8 cellular contexts compared by ENCODE assay signal in genomic region chr10:59907537-59907917, GRCh38. TPM values are rescaled to one million over a fixed set of nuclear protein-coding genes. Genes with fewer than 3 reads are reported as not detected.
A peak's percentile ranks its signal among the peaks of the same experiment; 100 is the strongest.
DNase-seq lines count a peak whose midpoint lies in the region; ATAC-seq and TF ChIP-seq lines count a peak whose summit lies in the region.

No MANE protein-coding gene starts in this region.

- peaks cover 15% of the 10 kb centered on the region for H3K23me2 ChIP-seq in H9 (ENCODE audit: insufficient read length, low read depth, low read length, poor library complexity, severe bottlenecking)

- no peak overlapping the region for H4K5ac ChIP-seq in H9 (ENCODE audit: insufficient read length, low read depth, low read length)

- H2BK120ac ChIP-seq in H9 (ENCODE audit: low read depth, low read length, poor library complexity, severe bottlenecking), result no peak overlapping the region

- no peak for TF ChIP-seq POLR2A in sigmoid colon (IDR thresholded peaks at IDR 0.05)
- no peak for TF ChIP-seq POLR2A in GM18505 (IDR thresholded peaks at IDR 0.05; ENCODE audit: borderline replicate concordance, extremely low read depth, insufficient read depth, insufficient read length)

- H3K4me3 ChIP-seq in RWPE2 (ENCODE audit: severe bottlenecking) (peak overlapping the region; percentile 57), fibroblast of pulmonary artery (replicated peaks; ENCODE audit: low read depth, low read length) (peak overlapping the region; percentile 96), sigmoid colon (peak overlapping the region; percentile 20 to 96 (median 73))

- H3T11ph ChIP-seq in H9 (ENCODE audit: low read length), result no peak overlapping the region

- no peak overlapping the region for H3K4ac ChIP-seq in H9 (ENCODE audit: low read depth, low read length)

- peak overlapping the region; percentile 72 for H3K9ac ChIP-seq in H9 (ENCODE audit: extremely low read depth, insufficient read length, low read length)

- TF ChIP-seq CTCF in H9 (conservative IDR thresholded peaks at IDR 0.05) (no peak), RWPE2 (IDR thresholded peaks at IDR 0.05; ENCODE audit: poor library complexity, severe bottlenecking) (no peak), fibroblast of pulmonary artery (IDR thresholded peaks at IDR 0.05; ENCODE audit: low read length, missing control alignments) (no peak), sigmoid colon (IDR thresholded peaks at IDR 0.05) (no peak)

- no peak overlapping the region for H2AK5ac ChIP-seq in H9 (ENCODE audit: insufficient read length, low read length)

- no peaks in the 10 kb centered on the region for H4K20me1 ChIP-seq in H9 (ENCODE audit: control insufficient read depth, insufficient read depth, insufficient read length)

- H3K23ac ChIP-seq in H9 (ENCODE audit: insufficient read length, low read depth, low read length), result no peak overlapping the region

- in situ Hi-C loops in KBM-7 (cut with MboI; ENCODE audit: low pct_unique_long_range_greater_than_20kb, low sequenced_read_pairs), result no loop called here

- no peak overlapping the region for H2BK20ac ChIP-seq in H9 (ENCODE audit: low read depth, low read length, poor library complexity, severe bottlenecking)

- peak in 1 of 4 donors; percentile 11 for TF ChIP-seq EP300 in sigmoid colon (IDR thresholded peaks at IDR 0.05)

- intact Hi-C loops in sigmoid colon (cut with DNase I), result loop anchor here (2.0 to 10.0 kb wide), 6 partner anchors 35 to 670 kb away; no protein-coding TSS in a partner anchor

- peaks cover 1 to 8% (median 5%) of the 10 kb centered on the region in 3 experiments; a peak in 6 of 7 replicates for H3K36me3 Mint-ChIP-seq in H9 (ENCODE audit: insufficient read depth in 1 of 3, low read depth in 3 of 3)

- peaks cover 0 to 2% of the 10 kb centered on the region in 2 experiments; a peak in 3 of 5 replicates for H3K9me3 Mint-ChIP-seq in H9

- H3K14ac ChIP-seq in H9 (ENCODE audit: insufficient read depth, low read length), result no peak overlapping the region

- H3K27me3 ChIP-seq in H9 (ENCODE audit: insufficient read depth, low read length) (no peaks in the 10 kb centered on the region), RWPE2 (ENCODE audit: insufficient read depth, poor library complexity, severe bottlenecking) (no peaks in the 10 kb centered on the region), sigmoid colon (no peaks in the 10 kb centered on the region)

- H2BK15ac ChIP-seq in H9 (ENCODE audit: low read depth, low read length), result no peak overlapping the region

- no peak overlapping the region for H3K56ac ChIP-seq in H9 (ENCODE audit: insufficient read length, low read depth, low read length)

- H3K18ac ChIP-seq in H9 (ENCODE audit: insufficient read length, low read depth, low read length), result peak overlapping the region; percentile 47

- no peak overlapping the region for H2AFZ ChIP-seq in H9 (ENCODE audit: low read length)

- H3K36me3 ChIP-seq in RWPE2 (ENCODE audit: low read depth), result no peaks in the 10 kb centered on the region
- H3K36me3 ChIP-seq in sigmoid colon, result no peaks in the 10 kb centered on the region

- ATAC-seq in RWPE2 (ENCODE audit: low read depth) (no peak), GM18505 (IDR thresholded peaks at IDR 0.05; ENCODE audit: unreplicated experiment) (no peak)

- no CpG with 5 or more reads among the region's 2 CpGs for WGBS in H9 (ENCODE audit: extremely low coverage, insufficient read length, low lambda C conversion rate)
- whole genome bisulfite sequencing in sigmoid colon, 2 donors, result 11 to 41% methylated on average over 2 of the region's 2 CpGs

- no peak overlapping the region for H2BK5ac ChIP-seq in H9 (ENCODE audit: insufficient read length, low read length)

- H4K8ac ChIP-seq in H9 (replicated peaks; ENCODE audit: insufficient read length, low read depth, low read length), result no peak overlapping the region

- H3K4me3 Mint-ChIP-seq in H9, result peak overlapping the region; percentile 92 to 98

- H3K79me1 ChIP-seq in H9 (ENCODE audit: insufficient read depth, low read depth, low read length, poor library complexity, severe bottlenecking), result no peaks in the 10 kb centered on the region

- H3K4me2 ChIP-seq in H9 (ENCODE audit: insufficient read depth, insufficient read length, low read length), result peak overlapping the region; percentile 76

- peak overlapping the region; percentile 98 to 99 (median 99) for H3K27ac Mint-ChIP-seq in H9

- H3K4me1 Mint-ChIP-seq in H9, result peaks cover 39 to 49% of the 10 kb centered on the region in 2 experiments

- DNase-seq in H9 (no peak), RWPE2 (ENCODE audit: low spot score) (no peak), fibroblast of pulmonary artery (ENCODE audit: low read depth) (no peak), sigmoid colon (no peak), KBM-7 (no peak), NCI-H446 treated with DMSO at 0.1 percent for 48 hours (lab: John Stamatoyannopoulos, UW) (no peak)
- DNase-seq in activated CD4-positive, alpha-beta T cell treated with anti-CD3 and anti-CD28 coated beads for 4 hours, result no peak

- H3K4me1 ChIP-seq in H9 (ENCODE audit: insufficient read depth, low read length), result peaks cover 5% of the 10 kb centered on the region; the same call in 1 of the 2 replicates
- H3K4me1 ChIP-seq in RWPE2 (ENCODE audit: insufficient read depth, poor library complexity, severe bottlenecking), result peaks cover 36% of the 10 kb centered on the region
- peaks cover 0 to 51% (median 36%) of the 10 kb centered on the region in 4 donors for H3K4me1 ChIP-seq in sigmoid colon

- no peaks in the 10 kb centered on the region for H3K27me3 Mint-ChIP-seq in H9 (ENCODE audit: low read depth)

- H3K79me2 ChIP-seq in H9 (ENCODE audit: insufficient read depth, low read length), result peaks cover 33% of the 10 kb centered on the region

- no peak overlapping the region for H4K91ac ChIP-seq in H9 (ENCODE audit: insufficient read length, low read depth, low read length)

- no peak overlapping the region for H2BK12ac ChIP-seq in H9 (ENCODE audit: insufficient read length, low read depth, low read length)

- H3K27ac ChIP-seq in H9 (ENCODE audit: insufficient read length, low read depth, low read length) (peak overlapping the region; percentile 99), RWPE2 (ENCODE audit: poor library complexity, severe bottlenecking) (peak overlapping the region; percentile 90), sigmoid colon (peak overlapping the region; percentile 93)

- no peaks in the 10 kb centered on the region for H3K9me3 ChIP-seq in H9 (ENCODE audit: control insufficient read depth, low read depth, low read length)
- no peaks in the 10 kb centered on the region for H3K9me3 ChIP-seq in RWPE2 (ENCODE audit: severe bottlenecking)
- H3K9me3 ChIP-seq in sigmoid colon, result no peaks in the 10 kb centered on the region

RNA-seq across cellular contexts. Expression of gene CCDC6, which starts 1.2 kb away (rescaled TPM):
- 58.4 and 59.0 TPM in 2 replicates for total RNA-seq in H9 (2021)
- total RNA-seq in sigmoid colon, result 10 to 100 TPM; 59.2 to 97.5 (median 62.2) TPM
- polyA plus RNA-seq in sigmoid colon, result 10 to 100 TPM; 12.6 to 23.5 (median 19.4) TPM
